1 cellular context compared by ENCODE assay signal in genomic region chr22:27795053-27795452, GRCh38.
TF ChIP-seq lines count a peak whose summit lies in the region.

No MANE protein-coding gene starts in this region.

TF ChIP-seq in IMR-90, 13 proteins besides CTCF, POLR2A, EP300 and RAD21:
- TF ChIP-seq MXI1 (IDR thresholded peaks at IDR 0.05; ENCODE audit: borderline replicate concordance, low read depth, low read length): no peak
- TF ChIP-seq CEBPB (IDR thresholded peaks at IDR 0.05; ENCODE audit: low read depth, low read length): no peak
- no peak for TF ChIP-seq RFX5 (IDR thresholded peaks at IDR 0.05; ENCODE audit: low read depth, low read length)
- no peak for TF ChIP-seq CHD1 (IDR thresholded peaks at IDR 0.05; ENCODE audit: low read depth, low read length)
- TF ChIP-seq NFE2L2 (IDR thresholded peaks at IDR 0.05; ENCODE audit: low read depth, low read length): no peak
- no peak for TF ChIP-seq USF2 (IDR thresholded peaks at IDR 0.05; ENCODE audit: low read depth, low read length)
- no peak for TF ChIP-seq RCOR1 (IDR thresholded peaks at IDR 0.05; ENCODE audit: insufficient replicate concordance, low read length)
- TF ChIP-seq SMC3 (IDR thresholded peaks at IDR 0.05; ENCODE audit: low read depth, low read length): no peak
- TF ChIP-seq MAFK (IDR thresholded peaks at IDR 0.05; ENCODE audit: low read depth, low read length): no peak
- TF ChIP-seq FOS (IDR thresholded peaks at IDR 0.05; ENCODE audit: low read depth, low read length): no peak
- no peak for TF ChIP-seq MAZ (IDR thresholded peaks at IDR 0.05; ENCODE audit: borderline replicate concordance, low read depth, low read length)
- TF ChIP-seq ELK1 (IDR thresholded peaks at IDR 0.05; ENCODE audit: borderline replicate concordance, low read depth, low read length): no peak
- TF ChIP-seq BHLHE40 (IDR thresholded peaks at IDR 0.05; ENCODE audit: low read depth, low read length): no peak
